10 cellular contexts compared by ENCODE assay signal in the genomic region with DNA sequence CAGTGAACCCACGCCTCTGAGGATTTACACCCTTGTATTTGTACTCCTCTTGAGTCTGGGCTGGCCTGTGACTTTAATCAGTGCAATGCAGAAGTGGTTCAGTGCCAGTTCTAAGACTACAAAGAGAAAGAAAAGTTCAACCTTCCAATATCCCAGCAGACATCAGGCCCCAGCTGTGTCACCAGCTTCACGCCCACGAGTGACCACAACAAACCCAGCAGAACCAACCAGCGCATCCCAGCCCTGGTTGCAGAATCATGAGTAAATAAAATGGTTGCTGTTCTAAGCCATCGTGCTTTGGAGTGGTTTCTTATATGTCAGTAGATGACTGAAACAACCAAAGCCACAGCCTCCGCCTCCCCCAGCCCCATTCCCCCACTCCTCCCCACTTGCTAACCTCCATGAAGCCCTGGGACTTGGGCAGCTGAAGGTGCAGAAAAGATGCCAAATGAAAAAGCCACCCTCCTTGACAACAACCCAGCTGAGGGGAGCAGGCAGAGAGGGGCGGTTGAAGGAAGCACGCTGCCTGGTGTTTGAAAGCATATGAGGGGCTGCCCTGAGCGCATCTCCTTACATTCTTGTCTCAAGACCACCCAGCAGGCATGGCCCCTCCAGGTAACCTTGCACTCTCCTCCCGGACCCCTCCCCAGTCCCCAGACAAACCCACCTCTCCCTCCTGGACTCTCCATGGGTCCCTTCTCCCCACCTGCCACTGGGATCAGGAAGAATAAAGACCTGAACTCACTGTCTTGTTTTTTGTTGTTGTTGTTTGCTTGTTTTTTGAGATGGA. TPM values are rescaled to one million over a fixed set of nuclear protein-coding genes. Genes with fewer than 3 reads are reported as not detected.
DNase-seq lines count a peak whose midpoint lies in the region; ATAC-seq and TF ChIP-seq lines count a peak whose summit lies in the region.
"Had no signal": no experiment of that assay in that cellular context is flagged by ENCODE, and none has a peak within 500 bp of the region (broad histone marks: within the 10 kb centered on the region; RNA-seq: fewer than 3 reads in every experiment).

No MANE protein-coding gene starts in this region.

- no peaks in the 10 kb centered on the region for H3K9me3 ChIP-seq in testis
- H3K9me3 ChIP-seq: body of pancreas had no signal

- ATAC-seq in GM18517 (IDR thresholded peaks at IDR 0.05; ENCODE audit: unreplicated experiment) (no peak), HG02884 (IDR thresholded peaks at IDR 0.05; ENCODE audit: unreplicated experiment) (no peak)
- ATAC-seq: body of pancreas; stimulated activated memory B cell treated with anti-CD40 and anti-IgM and Interleukin-4, amounts not matched to agents 10 μg/mL and 1 μg/mL and 100 μg/mL, for 72 hours had no signal

- H3K4me3 ChIP-seq in Jurkat, Clone E6-1 (ENCODE audit: low read length): no peak overlapping the region
- H3K4me3 ChIP-seq in testis: no peak overlapping the region
- H3K4me3 ChIP-seq: body of pancreas had no signal

- no peak for TF ChIP-seq POLR2A in testis (IDR thresholded peaks at IDR 0.05)

- 84 to 87% methylated on average over 10 of the region's 10 CpGs for WGBS in testis, 2 donors

- H3K27ac ChIP-seq in testis: no peak overlapping the region

- H3K27me3 ChIP-seq in testis: no peaks in the 10 kb centered on the region
- H3K27me3 ChIP-seq: body of pancreas had no signal

- DNase-seq in Jurkat, Clone E6-1 (ENCODE audit: low read depth, low spot score): peak; percentile 86
- DNase-seq in activated T-cell treated with anti-CD3 and anti-CD28 coated beads for 4 hours (peak; percentile 39), iPS-NIHi7 (ENCODE audit: extremely low spot score) (peak; percentile 5), inferior parietal cortex (ENCODE audit: extremely low spot score) (no peak), testis (no peak)
- peak; percentile 29 to 39 for DNase-seq in stimulated activated CD8-positive, alpha-beta memory T cell treated with anti-CD3 and anti-CD28 coated beads, Interleukin-4, amount 100 ng/mL, for 4 hours (ENCODE audit: low read depth in 2 of 2, low spot score in 1 of 2)

- peaks cover 7% of the 10 kb centered on the region for H3K4me1 ChIP-seq in testis

- TF ChIP-seq CTCF in testis (IDR thresholded peaks at IDR 0.05): no peak

- no peaks in the 10 kb centered on the region for H3K36me3 ChIP-seq in testis (ENCODE audit: low read depth, missing control alignments)

- intact Hi-C loops in testis (cut with DNase I; ENCODE audit: low total_unique reads): loop anchor here (10.0 kb wide), 1 partner anchor 111 kb away; no protein-coding TSS in a partner anchor

RNA-seq across cellular contexts. Expression of gene TSKU, which starts 20.9 kb away (rescaled TPM):
- 8.1 TPM for polyA plus RNA-seq in Jurkat, Clone E6-1 (2012; ENCODE audit: insufficient read depth, insufficient read length)
- total RNA-seq in testis: 10 to 100 TPM; 17.1 to 30.2 TPM
- 25.9 TPM for polyA plus RNA-seq in testis (ENCODE audit: insufficient read depth, low read depth, low replicate concordance)

RNA-seq across cellular contexts. Expression of gene ACER3, which starts 56.7 kb away (rescaled TPM):
- polyA plus RNA-seq in Jurkat, Clone E6-1 (2012; ENCODE audit: insufficient read depth, insufficient read length): 5.0 TPM
- 10 to 100 TPM; 14.6 to 23.7 TPM for total RNA-seq in testis
- polyA plus RNA-seq in testis (ENCODE audit: insufficient read depth, low read depth, low replicate concordance): 34.8 TPM

Comparison
In these comparisons a context has a peak if more than half of its experiments do, and no peak if none do; other contexts are left out.
1. DNase-seq: peak in Jurkat, Clone E6-1 (single experiment), activated T-cell treated with anti-CD3 and anti-CD28 coated beads for 4 hours (single experiment), iPS-NIHi7 (single experiment) and stimulated activated CD8-positive, alpha-beta memory T cell treated with anti-CD3 and anti-CD28 coated beads, Interleukin-4, amount 100 ng/mL, for 4 hours (2 of 2); none in inferior parietal cortex (single experiment) and testis (single experiment).